In the genomic region with DNA sequence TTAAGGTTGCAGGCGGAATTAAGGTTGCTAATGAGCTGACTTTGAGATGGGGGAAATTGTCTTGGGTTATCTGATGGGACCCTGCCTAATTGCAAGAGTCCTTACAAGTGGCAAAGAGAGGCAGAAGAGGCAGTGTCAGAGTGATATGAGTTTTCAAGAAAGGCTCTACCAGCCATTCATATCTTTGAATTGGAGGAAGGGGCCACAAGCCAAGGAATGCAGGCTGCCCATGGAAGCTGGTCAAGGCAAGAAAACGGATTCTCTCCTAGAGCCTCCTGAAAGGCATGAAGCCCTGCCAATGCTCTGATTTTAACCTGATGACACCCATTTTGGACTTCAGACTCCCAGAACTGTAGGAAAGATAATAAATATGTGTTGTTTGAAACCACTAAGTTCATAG, we compare ENCODE assay signal across 26 cellular contexts. TPM values are rescaled to one million over a fixed set of nuclear protein-coding genes. Genes with fewer than 3 reads are reported as not detected.
DNase-seq lines count a peak whose midpoint lies in the region; ATAC-seq, FAIRE-seq and TF ChIP-seq lines count a peak whose summit lies in the region.
"Had no signal": no experiment of that assay in that cellular context is flagged by ENCODE, and none has a peak within 500 bp of the region (broad histone marks: within the 10 kb centered on the region; RNA-seq: fewer than 3 reads in every experiment).

No MANE protein-coding gene starts in this region.

- H3K4me1 Mint-ChIP-seq in endodermal cell (peaks cover 37% of the 10 kb centered on the region), nephron (peaks cover 36% of the 10 kb centered on the region)
- H3K4me1 Mint-ChIP-seq: CD8-positive, alpha-beta memory T cell had no signal

- H3K27ac ChIP-seq in cardiac muscle cell = peak overlapping the region; percentile 97
- H3K27ac ChIP-seq in endodermal cell (ENCODE audit: low read depth, low read length) = no peak overlapping the region
- H3K27ac ChIP-seq: A549; BLaER1 treated with 17β-estradiol and CSF1 and Interleukin-3, amounts not matched to agents 10 nM and 100 nM had no signal

- no peak overlapping the region for H3K4me3 Mint-ChIP-seq in endodermal cell
- H3K4me3 Mint-ChIP-seq in nephron = no peak overlapping the region
- H3K4me3 Mint-ChIP-seq: CD14-positive monocyte; CD4-positive, alpha-beta T cell; CD8-positive, alpha-beta memory T cell had no signal

- H3K36me3 Mint-ChIP-seq in endodermal cell (ENCODE audit: low read depth) (no peaks in the 10 kb centered on the region), nephron (ENCODE audit: low read depth) (peaks cover 11% of the 10 kb centered on the region)
- H3K36me3 Mint-ChIP-seq: CD14-positive monocyte had no signal

- H3K27me3 ChIP-seq in cardiac muscle cell = no peaks in the 10 kb centered on the region
- H3K27me3 ChIP-seq in endodermal cell (ENCODE audit: control insufficient read depth, insufficient read depth, low read length, poor library complexity, severe bottlenecking) = no peaks in the 10 kb centered on the region
- H3K27me3 ChIP-seq: BE2C; BLaER1 treated with 17β-estradiol and CSF1 and Interleukin-3, amounts not matched to agents 10 nM and 100 nM had no signal

- TF ChIP-seq CTCF in cardiac muscle cell (IDR thresholded peaks at IDR 0.05; ENCODE audit: low read depth, low read length) (no peak), endodermal cell (conservative IDR thresholded peaks at IDR 0.05) (no peak), nephron (IDR thresholded peaks at IDR 0.05; ENCODE audit: unreplicated experiment in 3 of 3) (no peak)

- intact Hi-C loops in left cardiac atrium (cut with DNase I) = no loop called here

- H3K9me3 Mint-ChIP-seq in endodermal cell (peaks cover 35% of the 10 kb centered on the region), nephron (peaks cover 23% of the 10 kb centered on the region)

- no peak for ATAC-seq in left cardiac atrium
- ATAC-seq: A549 had no signal

- H3K27ac Mint-ChIP-seq in endodermal cell (no peak overlapping the region), nephron (peak overlapping the region in 2 of 3 experiments; percentile 28 to 96)
- H3K27ac Mint-ChIP-seq: CD14-positive monocyte; CD4-positive, alpha-beta T cell; CD8-positive, alpha-beta memory T cell had no signal

- H3K36me3 ChIP-seq in cardiac muscle cell = no peaks in the 10 kb centered on the region
- no peaks in the 10 kb centered on the region for H3K36me3 ChIP-seq in endodermal cell (ENCODE audit: control insufficient read depth, insufficient read depth, low read length)
- H3K36me3 ChIP-seq: BLaER1 treated with 17β-estradiol and CSF1 and Interleukin-3, amounts not matched to agents 10 nM and 100 nM; HAP-1 had no signal

- WGBS in endodermal cell (ENCODE audit: insufficient coverage in 1 of 2, insufficient read length in 1 of 2), 2 experiments = 96 to 100% methylated on average over 2 of the region's 2 CpGs

- no peak overlapping the region for H3K9ac ChIP-seq in endodermal cell (ENCODE audit: extremely low read depth, low read length, poor library complexity, severe bottlenecking)
- H3K9ac ChIP-seq: BLaER1 treated with 17β-estradiol and CSF1 and Interleukin-3, amounts not matched to agents 10 nM and 100 nM had no signal

- FAIRE-seq in urothelium cell line (lab: Jason Lieb, UNC) = no peak
- FAIRE-seq: A549, D721Med, GM12891, GM18507, H54 had no signal

- DNase-seq in cardiac muscle cell (ENCODE audit: low read depth in 1 of 2, low spot score in 1 of 2) (no peak), left cardiac atrium (no peak), endodermal cell (no peak), DMS153 (lab: John Stamatoyannopoulos, UW) (no peak), urothelium cell line (ENCODE audit: low spot score) (no peak)
- DNase-seq in stimulated activated CD4-positive, alpha-beta T cell treated with anti-CD3 and anti-CD28 coated beads, Interleukin-1b, Interleukin-23, amount 100 ng/mL, for 48 hours = no peak
- DNase-seq: 8988T; ACHN; AML-193; BE2C; CD4-positive, alpha-beta T cell; CD8-positive, alpha-beta memory T cell; DMS 273 treated with DMSO at 0.1 percent for 48 hours; DMS53; DMS79 treated with DMSO at 0.1 percent for 48 hours; GF-D8; GOT3 had no signal

- H3K4me1 ChIP-seq in cardiac muscle cell (ENCODE audit: low read depth) (peaks cover 36% of the 10 kb centered on the region), endodermal cell (ENCODE audit: control insufficient read depth, insufficient read depth, low read length) (peaks cover 16% of the 10 kb centered on the region)
- H3K4me1 ChIP-seq: A549, HAP-1 had no signal

- H3K27me3 Mint-ChIP-seq in endodermal cell (ENCODE audit: insufficient read depth) (peaks cover 3% of the 10 kb centered on the region), nephron (ENCODE audit: low read depth) (peaks cover 4% of the 10 kb centered on the region)
- H3K27me3 Mint-ChIP-seq: CD4-positive, alpha-beta T cell; CD8-positive, alpha-beta memory T cell had no signal

- H3K4me3 ChIP-seq in cardiac muscle cell (no peak overlapping the region), endodermal cell (ENCODE audit: low read length) (peak overlapping the region; percentile 61)
- H3K4me3 ChIP-seq: A549; BLaER1 treated with 17β-estradiol and CSF1 and Interleukin-3, amounts not matched to agents 10 nM and 100 nM; HAP-1 had no signal

- H3K9me3 ChIP-seq in cardiac muscle cell (ENCODE audit: low read depth) = no peaks in the 10 kb centered on the region
- peaks cover 30% of the 10 kb centered on the region for H3K9me3 ChIP-seq in endodermal cell (ENCODE audit: control insufficient read depth, low read length)
- H3K9me3 ChIP-seq: BE2C had no signal

RNA-seq across cellular contexts. Expression of a gene that starts 20.6 kb away (rescaled TPM):
- total RNA-seq in cardiac muscle cell (232 and 274 TPM in 2 replicates), left cardiac atrium (10 to 100 TPM; 13.5 to 51.5 TPM), endodermal cell (100 to 1,000 TPM; 190 to 213 TPM)
- polyA plus RNA-seq in cardiac muscle cell = 106 and 155 TPM in 2 replicates
- polyA plus RNA-seq in endodermal cell (2013, experiment 1 of 2) = 16.0 TPM
- polyA plus RNA-seq in endodermal cell (2013, experiment 2 of 2) = 17.3 TPM
- polyA plus RNA-seq: CD14-positive monocyte; CD8-positive, alpha-beta memory T cell had no signal
